Comparison of ENCODE assay signal across 10 cellular contexts in genomic region chr1:202578565-202578964, GRCh38.
A peak's percentile ranks its signal among the peaks of the same experiment; 100 is the strongest.
DNase-seq lines count a peak whose midpoint lies in the region; ATAC-seq and TF ChIP-seq lines count a peak whose summit lies in the region.
"Had no signal": no experiment of that assay in that cellular context is flagged by ENCODE, and none has a peak within 500 bp of the region (broad histone marks: within the 10 kb centered on the region; RNA-seq: fewer than 3 reads in every experiment).

No MANE protein-coding gene starts in this region.

- H3K4me3 ChIP-seq in esophagus squamous epithelium = no peak overlapping the region
- H3K4me3 ChIP-seq in mucosa of descending colon = no peak overlapping the region
- no peak overlapping the region for H3K4me3 ChIP-seq in vagina
- H3K4me3 ChIP-seq in naive thymus-derived CD4-positive, alpha-beta T cell (ENCODE audit: low read length) = no peak overlapping the region

- TF ChIP-seq POLR2A in esophagus squamous epithelium (IDR thresholded peaks at IDR 0.05) = no peak
- TF ChIP-seq POLR2A in vagina (IDR thresholded peaks at IDR 0.05) = no peak

- peak; percentile 82 for DNase-seq in NCI-H82 treated with DMSO at 0.1 percent for 48 hours (lab: John Stamatoyannopoulos, UW; ENCODE audit: unreplicated experiment)
- no peak for DNase-seq in esophagus squamous epithelium (lab: John Stamatoyannopoulos, UW)
- DNase-seq in mucosa of descending colon = no peak
- DNase-seq in vagina (ENCODE audit: extremely low spot score in 2 of 2) = no peak
- no peak for DNase-seq in endothelial cell (ENCODE audit: low spot score)
- DNase-seq in naive thymus-derived CD4-positive, alpha-beta T cell = no peak
- DNase-seq: activated CD8-positive, alpha-beta T cell treated with anti-CD3 and anti-CD28 coated beads, Interleukin-2, amount 10 ng/mL, durations not matched to agents 7 days and 5 days; Calu3; NCI-H748 treated with DMSO at 0.1 percent for 48 hours had no signal

- no peaks in the 10 kb centered on the region for H3K27me3 ChIP-seq in esophagus squamous epithelium
- no peaks in the 10 kb centered on the region for H3K27me3 ChIP-seq in vagina
- no peaks in the 10 kb centered on the region for H3K27me3 ChIP-seq in naive thymus-derived CD4-positive, alpha-beta T cell (ENCODE audit: control insufficient read depth in 2 of 2, insufficient read depth in 2 of 2, low read length in 2 of 2)

- H3K9me3 Mint-ChIP-seq in endothelial cell (ENCODE audit: unreplicated experiment) = no peaks in the 10 kb centered on the region
- H3K9me3 Mint-ChIP-seq in naive thymus-derived CD4-positive, alpha-beta T cell = no peaks in the 10 kb centered on the region

- CTCF ChIA-PET in naive thymus-derived CD4-positive, alpha-beta T cell (lab: Charles Lee) = no interaction called here

- 24 to 49% methylated on average over 6 of the region's 6 CpGs for WGBS in esophagus squamous epithelium, 2 donors

- TF ChIP-seq CTCF in esophagus squamous epithelium (IDR thresholded peaks at IDR 0.05) (no peak), mucosa of descending colon (IDR thresholded peaks at IDR 0.05) (no peak), vagina (IDR thresholded peaks at IDR 0.05) (no peak), endothelial cell (IDR thresholded peaks at IDR 0.05; ENCODE audit: unreplicated experiment) (no peak)

- H3K36me3 Mint-ChIP-seq in endothelial cell (ENCODE audit: low read depth, unreplicated experiment) = no peaks in the 10 kb centered on the region
- H3K36me3 Mint-ChIP-seq in naive thymus-derived CD4-positive, alpha-beta T cell = peaks cover 6 to 42% (median 33%) of the 10 kb centered on the region in 5 donors

- no peak overlapping the region for H3K27ac Mint-ChIP-seq in endothelial cell (ENCODE audit: unreplicated experiment)
- H3K27ac Mint-ChIP-seq in naive thymus-derived CD4-positive, alpha-beta T cell = no peak overlapping the region
- H3K27ac Mint-ChIP-seq: activated CD8-positive, alpha-beta T cell treated with anti-CD3 and anti-CD28 coated beads, Interleukin-2, amount 10 ng/mL, durations not matched to agents 7 days and 5 days had no signal

- peaks cover 3% of the 10 kb centered on the region for H3K27me3 Mint-ChIP-seq in endothelial cell (ENCODE audit: unreplicated experiment)
- no peaks in the 10 kb centered on the region for H3K27me3 Mint-ChIP-seq in naive thymus-derived CD4-positive, alpha-beta T cell

- H3K4me3 Mint-ChIP-seq in endothelial cell (ENCODE audit: unreplicated experiment) = no peak overlapping the region
- no peak overlapping the region for H3K4me3 Mint-ChIP-seq in naive thymus-derived CD4-positive, alpha-beta T cell
- H3K4me3 Mint-ChIP-seq: activated CD8-positive, alpha-beta T cell treated with anti-CD3 and anti-CD28 coated beads, Interleukin-2, amount 10 ng/mL, durations not matched to agents 7 days and 5 days had no signal

- H3K9me3 ChIP-seq in esophagus squamous epithelium (no peaks in the 10 kb centered on the region), mucosa of descending colon (no peaks in the 10 kb centered on the region), vagina (no peaks in the 10 kb centered on the region)
- H3K9me3 ChIP-seq in naive thymus-derived CD4-positive, alpha-beta T cell (ENCODE audit: control insufficient read depth in 2 of 3, low read length in 3 of 3) = no peaks in the 10 kb centered on the region

- peaks cover 24 to 70% (median 38%) of the 10 kb centered on the region in 3 donors for H3K4me1 ChIP-seq in esophagus squamous epithelium
- H3K4me1 ChIP-seq in mucosa of descending colon (ENCODE audit: low read depth) = peaks cover 16% of the 10 kb centered on the region
- H3K4me1 ChIP-seq in vagina = peaks cover 56% of the 10 kb centered on the region
- H3K4me1 ChIP-seq in naive thymus-derived CD4-positive, alpha-beta T cell (ENCODE audit: control insufficient read depth in 2 of 2, insufficient read depth in 2 of 2, low read length in 2 of 2) = no peaks in the 10 kb centered on the region

- ATAC-seq in mucosa of descending colon (peak; percentile 33), GM18870 (IDR thresholded peaks at IDR 0.05; ENCODE audit: unreplicated experiment) (no peak)
- no peak for ATAC-seq in naive thymus-derived CD4-positive, alpha-beta T cell
- ATAC-seq: activated CD8-positive, alpha-beta T cell treated with anti-CD3 and anti-CD28 coated beads, Interleukin-2, amount 10 ng/mL, durations not matched to agents 7 days and 5 days had no signal

- intact Hi-C loops in esophagus squamous epithelium (cut with DNase I) = no loop called here
- intact Hi-C loops in mucosa of descending colon (cut with DNase I, micrococcal nuclease) = no loop called here
- intact Hi-C loops in vagina (cut with DNase I) = loop anchor here (10.0 kb wide), 1 partner anchor 74 kb away; no protein-coding TSS in a partner anchor
- intact Hi-C loops in naive thymus-derived CD4-positive, alpha-beta T cell (cut with micrococcal nuclease) = no loop called here

- POLR2A ChIA-PET in naive thymus-derived CD4-positive, alpha-beta T cell (lab: Charles Lee) = no interaction called here

- peak overlapping the region; percentile 64 to 83 (median 80) for H3K27ac ChIP-seq in esophagus squamous epithelium
- H3K27ac ChIP-seq in vagina = peak overlapping the region; percentile 41
- H3K27ac ChIP-seq in naive thymus-derived CD4-positive, alpha-beta T cell (ENCODE audit: low read depth, low read length) = no peak overlapping the region

- peaks cover 2 to 52% (median 4%) of the 10 kb centered on the region in 3 donors for H3K36me3 ChIP-seq in esophagus squamous epithelium
- no peaks in the 10 kb centered on the region for H3K36me3 ChIP-seq in mucosa of descending colon (ENCODE audit: low read depth)
- peaks cover 0 to 27% of the 10 kb centered on the region in 2 donors for H3K36me3 ChIP-seq in vagina
- H3K36me3 ChIP-seq in naive thymus-derived CD4-positive, alpha-beta T cell (ENCODE audit: control insufficient read depth in 2 of 3, insufficient read depth in 3 of 3, low read length in 3 of 3) = peaks cover 0 to 14% (median 0%) of the 10 kb centered on the region in 3 experiments

- peaks cover 4% of the 10 kb centered on the region for H3K4me1 Mint-ChIP-seq in endothelial cell (ENCODE audit: unreplicated experiment)
- peaks cover 0 to 3% (median 0%) of the 10 kb centered on the region in 7 donors for H3K4me1 Mint-ChIP-seq in naive thymus-derived CD4-positive, alpha-beta T cell
